In the genomic region with DNA sequence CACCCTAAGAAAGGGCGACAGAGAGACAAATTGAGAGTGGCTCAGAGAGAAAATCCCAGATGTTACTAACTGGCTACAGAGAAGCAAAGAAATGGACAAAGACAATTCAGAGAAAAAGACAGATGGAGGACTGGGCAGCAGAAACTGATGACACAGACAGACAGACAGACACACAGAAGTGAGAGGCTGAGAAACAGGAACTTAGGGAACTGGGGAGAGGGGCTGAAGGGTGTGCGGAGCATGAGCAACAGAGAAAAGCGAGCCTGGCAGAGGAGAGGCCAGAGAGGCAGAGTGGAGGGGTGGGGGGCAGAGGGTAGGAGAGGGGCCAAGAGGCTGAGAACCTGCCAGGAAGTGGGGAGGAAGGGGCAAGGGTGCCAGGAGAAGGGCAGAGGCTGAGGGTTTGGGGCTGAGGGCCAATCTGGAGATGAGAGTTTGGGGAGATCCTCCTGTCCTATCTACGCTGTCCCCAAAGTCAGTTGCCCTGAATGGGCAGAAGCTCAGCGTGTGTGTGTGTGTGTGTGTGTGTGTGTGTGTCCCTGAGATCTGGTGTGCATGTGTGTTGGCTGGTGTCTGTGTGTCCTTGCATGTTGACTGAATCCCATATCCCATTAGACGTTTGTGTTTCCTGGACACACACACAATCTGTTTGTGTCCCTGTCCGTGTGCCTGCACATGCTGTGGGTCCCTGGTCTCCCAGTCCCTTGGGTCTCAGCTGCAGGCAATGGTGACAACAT, we compare ENCODE assay signal across 19 cellular contexts. TPM values are rescaled to one million over a fixed set of nuclear protein-coding genes. Genes with fewer than 3 reads are reported as not detected.
DNase-seq lines count a peak whose midpoint lies in the region; ATAC-seq, FAIRE-seq and TF ChIP-seq lines count a peak whose summit lies in the region.
"Had no signal": no experiment of that assay in that cellular context is flagged by ENCODE, and none has a peak within 500 bp of the region (broad histone marks: within the 10 kb centered on the region; RNA-seq: fewer than 3 reads in every experiment).

No MANE protein-coding gene starts in this region.

- POLR2A ChIA-PET in HepG2 (lab: Yijun Ruan, JAX) = no interaction called here

- H3K4me2 ChIP-seq in Loucy (ENCODE audit: low read depth, low read length, poor library complexity, severe bottlenecking) = no peak overlapping the region
- no peak overlapping the region for H3K4me2 ChIP-seq in HepG2 (ENCODE audit: low read depth, low read length)
- H3K4me2 ChIP-seq: SK-N-SH had no signal

- H3K4me3 Mint-ChIP-seq in natural killer cell = peak overlapping the region; percentile 18
- no peak overlapping the region for H3K4me3 Mint-ChIP-seq in natural killer cell treated with Interleukin-12 subunit alpha and Interleukin-12 subunit beta and Interleukin-15 and Interleukin-18, amount 100 ng/mL, for 72 hours
- no peak overlapping the region for H3K4me3 Mint-ChIP-seq in activated T-helper 17 cell treated with anti-CD3 and anti-CD28 coated beads, Interleukin-2, amount 50 U/mL, for 72 hours

- intact Hi-C loops in natural killer cell (cut with micrococcal nuclease) = no loop called here
- intact Hi-C loops in body of pancreas (cut with DNase I) = no loop called here
- intact Hi-C loops in HepG2 (cut with micrococcal nuclease; ENCODE audit: unreplicated experiment) = loop anchor here (2.0 kb wide), 1 partner anchor 61 kb away; no protein-coding TSS in a partner anchor

- H2AFZ ChIP-seq in Loucy (ENCODE audit: low read length) (no peak overlapping the region), HepG2 (ENCODE audit: low read length) (no peak overlapping the region)

- BruUV-seq in HepG2 (replicated peaks; lab: Mats Ljungman, UMichigan) = no TSS peak

- H3K27me3 Mint-ChIP-seq in natural killer cell (ENCODE audit: low read depth in 2 of 2) = peaks cover 12 to 28% of the 10 kb centered on the region in 2 donors
- H3K27me3 Mint-ChIP-seq in natural killer cell treated with Interleukin-12 subunit alpha and Interleukin-12 subunit beta and Interleukin-15 and Interleukin-18, amount 100 ng/mL, for 72 hours = peaks cover 24 to 32% of the 10 kb centered on the region in 2 donors
- H3K27me3 Mint-ChIP-seq in activated T-helper 17 cell treated with anti-CD3 and anti-CD28 coated beads, Interleukin-2, amount 50 U/mL, for 72 hours = peaks cover 10% of the 10 kb centered on the region

- ATAC-seq in natural killer cell (no peak), body of pancreas (no peak), HepG2 (no peak)
- ATAC-seq in natural killer cell treated with Interleukin-12 subunit alpha and Interleukin-12 subunit beta and Interleukin-15 and Interleukin-18, amount 100 ng/mL, for 72 hours = no peak
- no peak for ATAC-seq in activated T-helper 17 cell treated with anti-CD3 and anti-CD28 coated beads, Interleukin-2, amount 50 U/mL, for 72 hours (replicated peaks)

- H4K20me1 ChIP-seq in Loucy (ENCODE audit: insufficient read depth, low read length, poor library complexity, severe bottlenecking) (no peaks in the 10 kb centered on the region), HepG2 (ENCODE audit: insufficient read depth, low read length) (peaks cover 6% of the 10 kb centered on the region; the same call in 1 of the 2 replicates)

- DNase-seq in natural killer cell = no peak
- no peak for DNase-seq in natural killer cell treated with Interleukin-12 subunit alpha and Interleukin-12 subunit beta and Interleukin-15 and Interleukin-18, amount 100 ng/mL, for 72 hours (ENCODE audit: low spot score)
- no peak for DNase-seq in NCI-H524 treated with DMSO at 0.1 percent for 48 hours (lab: John Stamatoyannopoulos, UW)
- no peak for DNase-seq in body of pancreas
- no peak for DNase-seq in HepG2 (ENCODE audit: low spot score)
- DNase-seq: effector CD4-positive, alpha-beta T cell; lower lobe of right lung; NCI-H187 treated with DMSO at 0.1 percent for 48 hours; NCI-H774; SK-N-SH; stimulated activated CD4-positive, alpha-beta T cell treated with anti-CD3 and anti-CD28 coated beads, Interleukin-4, amount 100 ng/mL, for 1 hour had no signal

- H3K4me1 ChIP-seq in Loucy (ENCODE audit: insufficient read depth, low read length, poor library complexity, severe bottlenecking) (peaks cover 24% of the 10 kb centered on the region), body of pancreas (peaks cover 14% of the 10 kb centered on the region), HepG2 (ENCODE audit: insufficient read depth, low read length) (peaks cover 9% of the 10 kb centered on the region)

- H3K9me3 Mint-ChIP-seq in natural killer cell = no peaks in the 10 kb centered on the region
- H3K9me3 Mint-ChIP-seq in natural killer cell treated with Interleukin-12 subunit alpha and Interleukin-12 subunit beta and Interleukin-15 and Interleukin-18, amount 100 ng/mL, for 72 hours = no peaks in the 10 kb centered on the region
- no peaks in the 10 kb centered on the region for H3K9me3 Mint-ChIP-seq in activated T-helper 17 cell treated with anti-CD3 and anti-CD28 coated beads, Interleukin-2, amount 50 U/mL, for 72 hours

- no peaks in the 10 kb centered on the region for H3K9me2 ChIP-seq in Loucy (replicated peaks; ENCODE audit: low read depth, low read length)
- H3K9me2 ChIP-seq: SK-N-SH had no signal

- TF ChIP-seq CTCF in natural killer cell (IDR thresholded peaks at IDR 0.05) = no peak
- no peak for TF ChIP-seq CTCF in Loucy (conservative IDR thresholded peaks at IDR 0.05; ENCODE audit: low read length)
- TF ChIP-seq CTCF in body of pancreas (IDR thresholded peaks at IDR 0.05) = no peak
- TF ChIP-seq CTCF in HepG2 (CRISPR knock-in tag; IDR thresholded peaks at IDR 0.05) = no peak

- H3K9ac ChIP-seq in Loucy (ENCODE audit: low read depth, low read length, poor library complexity, severe bottlenecking) (peak overlapping the region; percentile 9), HepG2 (ENCODE audit: insufficient read depth, low read depth, low read length) (no peak overlapping the region)
- H3K9ac ChIP-seq: SK-N-SH had no signal

- no peaks in the 10 kb centered on the region for H3K9me3 ChIP-seq in Loucy (ENCODE audit: insufficient read depth, low read depth, low read length)
- no peaks in the 10 kb centered on the region for H3K9me3 ChIP-seq in body of pancreas
- H3K9me3 ChIP-seq in HepG2 (ENCODE audit: low read length) = no peaks in the 10 kb centered on the region
- H3K9me3 ChIP-seq: lower lobe of right lung, neutrophil, SK-N-SH, vagina had no signal

- TF ChIP-seq POLR2A in body of pancreas (IDR thresholded peaks at IDR 0.05) = no peak
- TF ChIP-seq POLR2A in HepG2 (IDR thresholded peaks at IDR 0.05; ENCODE audit: insufficient read depth in 1 of 2, low read depth in 2 of 2, low read length in 2 of 2) = no peak

- no peak for FAIRE-seq in HepG2 (lab: Jason Lieb, UNC)
- FAIRE-seq: bronchial epithelial cell, K562 had no signal

- H3K27ac Mint-ChIP-seq in natural killer cell = peak overlapping the region; percentile 69 to 90
- H3K27ac Mint-ChIP-seq in natural killer cell treated with Interleukin-12 subunit alpha and Interleukin-12 subunit beta and Interleukin-15 and Interleukin-18, amount 100 ng/mL, for 72 hours = peak overlapping the region in 1 of 2 donors; percentile 59
- H3K27ac Mint-ChIP-seq in activated T-helper 17 cell treated with anti-CD3 and anti-CD28 coated beads, Interleukin-2, amount 50 U/mL, for 72 hours = peak overlapping the region; percentile 42
- H3K27ac Mint-ChIP-seq: CD14-positive monocyte had no signal

- H3K36me3 ChIP-seq in Loucy (ENCODE audit: insufficient read depth, low read length) (no peaks in the 10 kb centered on the region), body of pancreas (replicated peaks in 1 of 2; ENCODE audit: insufficient read depth in 1 of 2, low read depth in 2 of 2) (no peaks in the 10 kb centered on the region), HepG2 (replicated peaks in 1 of 2; ENCODE audit: control insufficient read depth in 1 of 2, insufficient read depth in 2 of 2, low read length in 2 of 2) (no peaks in the 10 kb centered on the region)
- H3K36me3 ChIP-seq: lower lobe of right lung, neutrophil, vagina had no signal

- H3K27me3 ChIP-seq in Loucy (ENCODE audit: insufficient read depth, low read length, poor library complexity, severe bottlenecking) = no peaks in the 10 kb centered on the region
- H3K27me3 ChIP-seq in body of pancreas = peaks cover 0 to 4% of the 10 kb centered on the region in 2 donors
- H3K27me3 ChIP-seq in HepG2 (ENCODE audit: control insufficient read depth in 1 of 2, insufficient read depth in 2 of 2, low read length in 2 of 2) = peaks cover 11 to 83% of the 10 kb centered on the region in 2 experiments

- no peak for TF ChIP-seq EP300 in HepG2 (IDR thresholded peaks at IDR 0.05; ENCODE audit: low read depth in 2 of 2, low read length in 2 of 2)
- no peak for TF ChIP-seq EP300 in HepG2 (CRISPR knock-in tag; IDR thresholded peaks at IDR 0.05; ENCODE audit: borderline replicate concordance)

- in situ Hi-C loops in HepG2 (cut with HindIII; ENCODE audit: extremely low pct_ligation_motif_present, low pct_unique_long_range_greater_than_20kb) = loop anchor here (10.0 kb wide), 1 partner anchor 49 kb away; a partner anchor contains a TSS

- WGBS in body of pancreas, 2 donors = 73 to 75% methylated on average over 5 to 7 of the region's 7 CpGs
- WGBS in HepG2 (ENCODE audit: low lambda C conversion rate) = 38% methylated on average over 4 of the region's 7 CpGs

- 0 out of 2 replicates have a peak, but pooled peaks cover 3% of the 10 kb centered on the region for H3F3A ChIP-seq in Loucy (ENCODE audit: low read depth)

- CTCF ChIA-PET in HepG2 (lab: Yijun Ruan, JAX; ENCODE audit: low intra/inter-chr PET ratio, low total read pairs) = interaction anchor here (1.0 to 2.4 kb wide), 3 partner anchors 46 to 75 kb away, joined by 4 to 13 read pairs (median 4); no protein-coding TSS in a partner anchor

- H3K27ac ChIP-seq in body of pancreas (no peak overlapping the region), HepG2 (ENCODE audit: extremely low read length, insufficient read depth, low read length) (no peak overlapping the region)
- H3K27ac ChIP-seq: lower lobe of right lung, neutrophil, vagina had no signal

- H3K79me2 ChIP-seq in Loucy (ENCODE audit: insufficient read depth, low read length) (peaks cover 8% of the 10 kb centered on the region; the same call in 1 of the 2 replicates), HepG2 (ENCODE audit: insufficient read depth, low read length) (no peaks in the 10 kb centered on the region)

- no peaks in the 10 kb centered on the region for H3K36me3 Mint-ChIP-seq in natural killer cell
- H3K36me3 Mint-ChIP-seq in natural killer cell treated with Interleukin-12 subunit alpha and Interleukin-12 subunit beta and Interleukin-15 and Interleukin-18, amount 100 ng/mL, for 72 hours = no peaks in the 10 kb centered on the region
- no peaks in the 10 kb centered on the region for H3K36me3 Mint-ChIP-seq in activated T-helper 17 cell treated with anti-CD3 and anti-CD28 coated beads, Interleukin-2, amount 50 U/mL, for 72 hours (ENCODE audit: low read depth)

- H3K4me1 Mint-ChIP-seq in natural killer cell = peaks cover 46 to 67% of the 10 kb centered on the region in 2 donors
- peaks cover 40 to 45% of the 10 kb centered on the region in 2 donors for H3K4me1 Mint-ChIP-seq in natural killer cell treated with Interleukin-12 subunit alpha and Interleukin-12 subunit beta and Interleukin-15 and Interleukin-18, amount 100 ng/mL, for 72 hours (ENCODE audit: low read depth in 2 of 2)
- peaks cover 28% of the 10 kb centered on the region for H3K4me1 Mint-ChIP-seq in activated T-helper 17 cell treated with anti-CD3 and anti-CD28 coated beads, Interleukin-2, amount 50 U/mL, for 72 hours

- no peak overlapping the region for H3K4me3 ChIP-seq in Loucy (ENCODE audit: low read length, poor library complexity, severe bottlenecking)
- H3K4me3 ChIP-seq in body of pancreas = no peak overlapping the region
- H3K4me3 ChIP-seq in HepG2 (replicated peaks in 1 of 3; ENCODE audit: insufficient read depth in 1 of 3, low read depth in 2 of 3, low read length in 3 of 3) = no peak overlapping the region
- H3K4me3 ChIP-seq: K562, lower lobe of right lung, vagina had no signal

- no peak for TF ChIP-seq RAD21 in HepG2 (CRISPR knock-in tag; IDR thresholded peaks at IDR 0.05)

RNA-seq across cellular contexts. Expression of a gene that starts 5.6 kb away (rescaled TPM):
- total RNA-seq in natural killer cell = 1 to 10 TPM; 1.1 to 2.1 (median 1.5) TPM
- under 1 TPM; 0.67 TPM for total RNA-seq in natural killer cell treated with Interleukin-12 subunit alpha and Interleukin-12 subunit beta and Interleukin-15 and Interleukin-18, amount 100 ng/mL, for 72 hours
- 1 to 10 TPM in 1 of 2 donors, under 1 TPM in 1; 0.89 to 2.1 TPM for total RNA-seq in activated T-helper 17 cell treated with anti-CD3 and anti-CD28 coated beads, Interleukin-2, amount 50 U/mL, for 72 hours
- not detected for total RNA-seq in body of pancreas
- total RNA-seq in HepG2 (2016; rRNA removed; fragmentation: Illumina TruSeq; extraction: Trizol) = not detected in 2 replicates
- not detected in 2 replicates for total RNA-seq in HepG2 (2016; cell fraction: cytosol; rRNA removed; fragmentation: Illumina TruSeq; extraction: Trizol; ENCODE audit: low read depth)
- total RNA-seq in HepG2 (2016; cell fraction: insoluble cytoplasmic fraction; rRNA removed; fragmentation: Illumina TruSeq; extraction: Trizol) = not detected in 2 replicates
- total RNA-seq in HepG2 (2016; cell fraction: membrane; rRNA removed; fragmentation: Illumina TruSeq; extraction: Trizol) = not detected in 2 replicates
- not detected in 2 replicates for total RNA-seq in HepG2 (2016; cell fraction: nucleus; rRNA removed; fragmentation: Illumina TruSeq; extraction: Trizol)
- polyA plus RNA-seq in HepG2 (2011; rRNA removed) = not detected in 2 replicates
- polyA plus RNA-seq in HepG2 (2011; cell fraction: cytosol; rRNA removed) = 0.03 TPM in 1 of 2 replicates, not detected in the other
- polyA plus RNA-seq in HepG2 (2011; cell fraction: nucleus; rRNA removed) = not detected in 2 replicates
- 0.07 TPM in 1 of 2 replicates, not detected in the other for polyA plus RNA-seq in HepG2 (2012)
- not detected in 2 replicates for polyA plus RNA-seq in HepG2 (2016; cell fraction: cytosol; fragmentation: Illumina TruSeq; extraction: Trizol; ENCODE audit: low read depth)
- not detected in 2 replicates for polyA plus RNA-seq in HepG2 (2016; cell fraction: insoluble cytoplasmic fraction; fragmentation: Illumina TruSeq; extraction: Trizol; ENCODE audit: low read depth)
- polyA plus RNA-seq in HepG2 (2016; cell fraction: membrane; fragmentation: Illumina TruSeq; extraction: Trizol; ENCODE audit: low read depth) = not detected in 2 replicates
- not detected in 2 replicates for polyA plus RNA-seq in HepG2 (2016; cell fraction: nucleus; fragmentation: Illumina TruSeq; extraction: Trizol; ENCODE audit: insufficient read depth, low read depth)
- not detected in 2 replicates for polyA minus RNA-seq in HepG2 (2011; rRNA and poly(A)+ RNA removed; ENCODE audit: low replicate concordance)
- not detected in 2 replicates for polyA minus RNA-seq in HepG2 (2011; cell fraction: cytosol; rRNA and poly(A)+ RNA removed)
- not detected in 2 replicates for polyA minus RNA-seq in HepG2 (2011; cell fraction: nucleus; rRNA and poly(A)+ RNA removed)
- total RNA-seq: H4 had no signal
- polyA plus RNA-seq: CD14-positive monocyte had no signal

RNA-seq across cellular contexts. Expression of a gene that starts 25.3 kb away (rescaled TPM):
- total RNA-seq in natural killer cell (10 to 100 TPM; 76.8 to 100.0 (median 78.4) TPM), body of pancreas (10 to 100 TPM; 87.3 to 88.5 TPM), HepG2 (2016; rRNA removed; fragmentation: Illumina TruSeq; extraction: Trizol) (20.7 and 37.4 TPM in 2 replicates)
- total RNA-seq in natural killer cell treated with Interleukin-12 subunit alpha and Interleukin-12 subunit beta and Interleukin-15 and Interleukin-18, amount 100 ng/mL, for 72 hours = 10 to 100 TPM; 79.6 to 89.7 TPM
- total RNA-seq in activated T-helper 17 cell treated with anti-CD3 and anti-CD28 coated beads, Interleukin-2, amount 50 U/mL, for 72 hours = 10 to 100 TPM; 37.6 to 54.7 TPM
- total RNA-seq in HepG2 (2016; cell fraction: cytosol; rRNA removed; fragmentation: Illumina TruSeq; extraction: Trizol; ENCODE audit: low read depth) = 32.7 and 40.5 TPM in 2 replicates
- total RNA-seq in HepG2 (2016; cell fraction: insoluble cytoplasmic fraction; rRNA removed; fragmentation: Illumina TruSeq; extraction: Trizol) = 21.9 and 38.8 TPM in 2 replicates
- 24.1 and 26.6 TPM in 2 replicates for total RNA-seq in HepG2 (2016; cell fraction: membrane; rRNA removed; fragmentation: Illumina TruSeq; extraction: Trizol)
- 28.4 and 29.8 TPM in 2 replicates for total RNA-seq in HepG2 (2016; cell fraction: nucleus; rRNA removed; fragmentation: Illumina TruSeq; extraction: Trizol)
- 74.0 and 91.2 TPM in 2 replicates for polyA plus RNA-seq in HepG2 (2011; rRNA removed)
- polyA plus RNA-seq in HepG2 (2011; cell fraction: cytosol; rRNA removed) = 112 and 172 TPM in 2 replicates
- 93.5 and 96.2 TPM in 2 replicates for polyA plus RNA-seq in HepG2 (2011; cell fraction: nucleus; rRNA removed)
- polyA plus RNA-seq in HepG2 (2012) = 38.2 and 66.0 TPM in 2 replicates
- 34.2 and 39.3 TPM in 2 replicates for polyA plus RNA-seq in HepG2 (2016; cell fraction: cytosol; fragmentation: Illumina TruSeq; extraction: Trizol; ENCODE audit: low read depth)
- polyA plus RNA-seq in HepG2 (2016; cell fraction: insoluble cytoplasmic fraction; fragmentation: Illumina TruSeq; extraction: Trizol; ENCODE audit: low read depth) = 20.0 and 22.5 TPM in 2 replicates
- 21.0 and 26.9 TPM in 2 replicates for polyA plus RNA-seq in HepG2 (2016; cell fraction: membrane; fragmentation: Illumina TruSeq; extraction: Trizol; ENCODE audit: low read depth)
- 52.4 and 53.1 TPM in 2 replicates for polyA plus RNA-seq in HepG2 (2016; cell fraction: nucleus; fragmentation: Illumina TruSeq; extraction: Trizol; ENCODE audit: insufficient read depth, low read depth)
- 32.5 and 96.8 TPM in 2 replicates for polyA minus RNA-seq in HepG2 (2011; rRNA and poly(A)+ RNA removed; ENCODE audit: low replicate concordance)
- 26.4 and 26.8 TPM in 2 replicates for polyA minus RNA-seq in HepG2 (2011; cell fraction: cytosol; rRNA and poly(A)+ RNA removed)
- 21.6 and 26.0 TPM in 2 replicates for polyA minus RNA-seq in HepG2 (2011; cell fraction: nucleus; rRNA and poly(A)+ RNA removed)

RNA-seq across cellular contexts. Expression of a gene that starts 50.9 kb away (rescaled TPM):
- 1,000 to 10,000 TPM; 1,177 to 1,409 (median 1,354) TPM for total RNA-seq in natural killer cell
- 100 to 1,000 TPM; 321 to 444 TPM for total RNA-seq in natural killer cell treated with Interleukin-12 subunit alpha and Interleukin-12 subunit beta and Interleukin-15 and Interleukin-18, amount 100 ng/mL, for 72 hours
- 100 to 1,000 TPM; 255 to 337 TPM for total RNA-seq in activated T-helper 17 cell treated with anti-CD3 and anti-CD28 coated beads, Interleukin-2, amount 50 U/mL, for 72 hours
- 100 to 1,000 TPM in 1 of 2 donors, 10 to 100 TPM in 1; 43.8 to 104 TPM for total RNA-seq in body of pancreas
- 26.2 and 34.7 TPM in 2 replicates for total RNA-seq in HepG2 (2016; rRNA removed; fragmentation: Illumina TruSeq; extraction: Trizol)
- total RNA-seq in HepG2 (2016; cell fraction: cytosol; rRNA removed; fragmentation: Illumina TruSeq; extraction: Trizol; ENCODE audit: low read depth) = 6.5 and 9.6 TPM in 2 replicates
- 16.1 and 36.8 TPM in 2 replicates for total RNA-seq in HepG2 (2016; cell fraction: insoluble cytoplasmic fraction; rRNA removed; fragmentation: Illumina TruSeq; extraction: Trizol)
- 10.4 and 11.0 TPM in 2 replicates for total RNA-seq in HepG2 (2016; cell fraction: membrane; rRNA removed; fragmentation: Illumina TruSeq; extraction: Trizol)
- 28.3 and 29.2 TPM in 2 replicates for total RNA-seq in HepG2 (2016; cell fraction: nucleus; rRNA removed; fragmentation: Illumina TruSeq; extraction: Trizol)
- 33.1 and 33.7 TPM in 2 replicates for polyA plus RNA-seq in HepG2 (2011; rRNA removed)
- 20.2 and 33.5 TPM in 2 replicates for polyA plus RNA-seq in HepG2 (2011; cell fraction: cytosol; rRNA removed)
- polyA plus RNA-seq in HepG2 (2011; cell fraction: nucleus; rRNA removed) = 215 and 292 TPM in 2 replicates
- 33.2 and 34.0 TPM in 2 replicates for polyA plus RNA-seq in HepG2 (2012)
- 3.8 and 4.4 TPM in 2 replicates for polyA plus RNA-seq in HepG2 (2016; cell fraction: cytosol; fragmentation: Illumina TruSeq; extraction: Trizol; ENCODE audit: low read depth)
- 20.7 and 29.5 TPM in 2 replicates for polyA plus RNA-seq in HepG2 (2016; cell fraction: insoluble cytoplasmic fraction; fragmentation: Illumina TruSeq; extraction: Trizol; ENCODE audit: low read depth)
- 7.4 and 8.4 TPM in 2 replicates for polyA plus RNA-seq in HepG2 (2016; cell fraction: membrane; fragmentation: Illumina TruSeq; extraction: Trizol; ENCODE audit: low read depth)
- polyA plus RNA-seq in HepG2 (2016; cell fraction: nucleus; fragmentation: Illumina TruSeq; extraction: Trizol; ENCODE audit: insufficient read depth, low read depth) = 90.2 and 102 TPM in 2 replicates
- polyA minus RNA-seq in HepG2 (2011; rRNA and poly(A)+ RNA removed; ENCODE audit: low replicate concordance) = 15.9 and 39.4 TPM in 2 replicates
- polyA minus RNA-seq in HepG2 (2011; cell fraction: cytosol; rRNA and poly(A)+ RNA removed) = 16.3 and 26.4 TPM in 2 replicates
- 29.6 and 31.9 TPM in 2 replicates for polyA minus RNA-seq in HepG2 (2011; cell fraction: nucleus; rRNA and poly(A)+ RNA removed)

RNA-seq across cellular contexts. Expression of a gene that starts 56.8 kb away (rescaled TPM):
- 10 to 100 TPM in 1 of 3 donors, 1 to 10 TPM in 2; 5.6 to 35.5 (median 6.0) TPM for total RNA-seq in natural killer cell
- 1 to 10 TPM in 1 of 2 donors, under 1 TPM in 1; 0.93 to 1.8 TPM for total RNA-seq in natural killer cell treated with Interleukin-12 subunit alpha and Interleukin-12 subunit beta and Interleukin-15 and Interleukin-18, amount 100 ng/mL, for 72 hours
- under 1 TPM; 0.22 to 0.98 TPM for total RNA-seq in activated T-helper 17 cell treated with anti-CD3 and anti-CD28 coated beads, Interleukin-2, amount 50 U/mL, for 72 hours
- not detected for total RNA-seq in body of pancreas
- 0.27 and 0.33 TPM in 2 replicates for total RNA-seq in HepG2 (2016; rRNA removed; fragmentation: Illumina TruSeq; extraction: Trizol)
- total RNA-seq in HepG2 (2016; cell fraction: cytosol; rRNA removed; fragmentation: Illumina TruSeq; extraction: Trizol; ENCODE audit: low read depth) = 0.26 and 0.51 TPM in 2 replicates
- 0.24 and 0.37 TPM in 2 replicates for total RNA-seq in HepG2 (2016; cell fraction: insoluble cytoplasmic fraction; rRNA removed; fragmentation: Illumina TruSeq; extraction: Trizol)
- total RNA-seq in HepG2 (2016; cell fraction: membrane; rRNA removed; fragmentation: Illumina TruSeq; extraction: Trizol) = 0.62 TPM in 1 of 2 replicates, not detected in the other
- 0.40 TPM in 1 of 2 replicates, not detected in the other for total RNA-seq in HepG2 (2016; cell fraction: nucleus; rRNA removed; fragmentation: Illumina TruSeq; extraction: Trizol)
- polyA plus RNA-seq in HepG2 (2011; rRNA removed) = 0.24 and 0.30 TPM in 2 replicates
- 0.44 and 0.52 TPM in 2 replicates for polyA plus RNA-seq in HepG2 (2011; cell fraction: cytosol; rRNA removed)
- polyA plus RNA-seq in HepG2 (2011; cell fraction: nucleus; rRNA removed) = 0.31 and 0.51 TPM in 2 replicates
- 0.25 TPM in 1 of 2 replicates, not detected in the other for polyA plus RNA-seq in HepG2 (2012)
- 0.21 and 0.44 TPM in 2 replicates for polyA plus RNA-seq in HepG2 (2016; cell fraction: cytosol; fragmentation: Illumina TruSeq; extraction: Trizol; ENCODE audit: low read depth)
- 0.49 and 0.52 TPM in 2 replicates for polyA plus RNA-seq in HepG2 (2016; cell fraction: insoluble cytoplasmic fraction; fragmentation: Illumina TruSeq; extraction: Trizol; ENCODE audit: low read depth)
- polyA plus RNA-seq in HepG2 (2016; cell fraction: membrane; fragmentation: Illumina TruSeq; extraction: Trizol; ENCODE audit: low read depth) = 0.69 and 1.1 TPM in 2 replicates
- 0.78 and 0.95 TPM in 2 replicates for polyA plus RNA-seq in HepG2 (2016; cell fraction: nucleus; fragmentation: Illumina TruSeq; extraction: Trizol; ENCODE audit: insufficient read depth, low read depth)
- polyA minus RNA-seq in HepG2 (2011; rRNA and poly(A)+ RNA removed; ENCODE audit: low replicate concordance) = 0.26 and 0.84 TPM in 2 replicates
- 0.49 TPM in 1 of 2 replicates, not detected in the other for polyA minus RNA-seq in HepG2 (2011; cell fraction: cytosol; rRNA and poly(A)+ RNA removed)
- not detected in 2 replicates for polyA minus RNA-seq in HepG2 (2011; cell fraction: nucleus; rRNA and poly(A)+ RNA removed)
- total RNA-seq: bronchial epithelial cell, H4, vagina had no signal
